Comparison of ENCODE assay signal across 8 cellular contexts in genomic region chr1:218361298-218362065, GRCh38. TPM values are rescaled to one million over a fixed set of nuclear protein-coding genes. Genes with fewer than 3 reads are reported as not detected.
A peak's percentile ranks its signal among the peaks of the same experiment; 100 is the strongest.
DNase-seq lines count a peak whose midpoint lies in the region; ATAC-seq and TF ChIP-seq lines count a peak whose summit lies in the region.

No MANE protein-coding gene starts in this region.

- intact Hi-C loops in mucosa of descending colon (cut with DNase I, micrococcal nuclease) = no loop called here

- peak; percentile 18 for DNase-seq in COLO668 (lab: John Stamatoyannopoulos, UW; ENCODE audit: unreplicated experiment)
- peak; percentile 66 for DNase-seq in HT1080 (ENCODE audit: low read depth)
- DNase-seq in kidney tubule cell (ENCODE audit: low spot score) = peak; percentile 42
- no peak for DNase-seq in mucosa of descending colon

- no peak overlapping the region for H3K4me3 ChIP-seq in mucosa of descending colon

- H3K36me3 ChIP-seq in mucosa of descending colon (ENCODE audit: low read depth) = no peaks in the 10 kb centered on the region

- no peak for TF ChIP-seq CTCF in mucosa of descending colon (IDR thresholded peaks at IDR 0.05)

- H3K9me3 ChIP-seq in mucosa of descending colon = no peaks in the 10 kb centered on the region

- ATAC-seq in SK-N-SH treated with all-trans-retinoic acid at 6 μM for 48 hours = peak; percentile 87
- ATAC-seq in GM18873 (IDR thresholded peaks at IDR 0.05; ENCODE audit: low FRiP score, unreplicated experiment) = no peak
- ATAC-seq in mucosa of descending colon = no peak
- ATAC-seq in HG02840 (IDR thresholded peaks at IDR 0.05; ENCODE audit: low FRiP score, unreplicated experiment) = no peak
- ATAC-seq in HG03521 (IDR thresholded peaks at IDR 0.05; ENCODE audit: unreplicated experiment) = no peak

- H3K4me1 ChIP-seq in mucosa of descending colon (ENCODE audit: low read depth) = no peaks in the 10 kb centered on the region

TF ChIP-seq in SK-N-SH treated with all-trans-retinoic acid at 6 μM for 48 hours, 23 proteins besides CTCF, POLR2A, EP300 and RAD21:
- TF ChIP-seq CSRNP3 (CRISPR knock-in tag; IDR thresholded peaks at IDR 0.05) (no peak), POU6F1 (CRISPR knock-in tag; IDR thresholded peaks at IDR 0.05; ENCODE audit: borderline replicate concordance, low read depth) (peak; percentile 47; the same call in 1 of the 2 replicates), ZFP3 (CRISPR knock-in tag; IDR thresholded peaks at IDR 0.05) (no peak)
TF ChIP-seq in SK-N-SH treated with all-trans-retinoic acid at 6 μM for 48 hours: peak in this region for 1.

RNA-seq across cellular contexts. Expression of gene TGFB2, which starts 16.3 kb away (rescaled TPM):
- 2.4 and 3.2 TPM in 2 replicates for total RNA-seq in HT1080 (2014; rRNA removed; shearing (Covaris generic))
- polyA plus RNA-seq in HT1080 (2015; cell fraction: cytosol; rRNA removed) = 6.3 and 8.1 TPM in 2 replicates
- polyA plus RNA-seq in HT1080 (2015; cell fraction: nucleus; rRNA removed) = 27.5 and 33.7 TPM in 2 replicates
- total RNA-seq in mucosa of descending colon = 1 to 10 TPM in 1 of 3 donors, under 1 TPM in 2; 0.09 to 8.5 (median 0.48) TPM

Comparison
In these comparisons a context has a peak if more than half of its experiments do, and no peak if none do; other contexts are left out.
1. DNase-seq: peak in COLO668 (single experiment), HT1080 (single experiment) and kidney tubule cell (single experiment); none in mucosa of descending colon (0 of 3).